In genomic region chr11:131910491-131911387, GRCh38 we compare ENCODE assay signal across 9 cellular contexts.
DNase-seq lines count a peak whose midpoint lies in the region; ATAC-seq, FAIRE-seq and TF ChIP-seq lines count a peak whose summit lies in the region.
"Had no signal": no experiment of that assay in that cellular context is flagged by ENCODE, and none has a peak within 500 bp of the region (broad histone marks: within the 10 kb centered on the region; RNA-seq: fewer than 3 reads in every experiment).

No MANE protein-coding gene starts in this region.

- CTCF ChIA-PET in GM12878 (lab: Yijun Ruan, JAX), result interaction anchor here (0.7 to 10.4 kb wide), 3 partner anchors 24 to 291 kb away, joined by 3 to 133 read pairs (median 3); no protein-coding TSS in a partner anchor

- in situ Hi-C loops in GM12878 (cut with MboI), result no loop called here

- H4K20me1 ChIP-seq in GM12878 (ENCODE audit: control insufficient read depth, insufficient read depth), result no peaks in the 10 kb centered on the region

- peak overlapping the region; percentile 50; the same call in 1 of the 2 replicates for H3K4me2 ChIP-seq in GM12878 (ENCODE audit: control insufficient read depth, insufficient read depth)

- H3K9me3 ChIP-seq in GM12878 (replicated peaks; ENCODE audit: control insufficient read depth, insufficient read depth, low read length), result no peaks in the 10 kb centered on the region
- no peaks in the 10 kb centered on the region for H3K9me3 ChIP-seq in iPS-18c (ENCODE audit: control insufficient read depth, insufficient read depth, low read length)
- H3K9me3 ChIP-seq in tibial nerve, result no peaks in the 10 kb centered on the region

- RAD21 ChIA-PET in GM12878 (lab: Charles Lee; ENCODE audit: unreplicated experiment), result interaction anchor here (1.0 to 9.8 kb wide), 2 partner anchors 41 to 44 kb away, joined by 3 to 91 read pairs; no protein-coding TSS in a partner anchor

- no peak overlapping the region for H3K4me3 ChIP-seq in GM12878
- peak overlapping the region; percentile 89 for H3K4me3 ChIP-seq in iPS-18c (ENCODE audit: insufficient read depth, low read depth, low read length)
- peak overlapping the region; percentile 45 to 63 (median 52) for H3K4me3 ChIP-seq in tibial nerve

- FAIRE-seq in GM12878 (lab: Jason Lieb, UNC), result no peak

- intact Hi-C loops in GM12878 (cut with micrococcal nuclease; ENCODE audit: unreplicated experiment), result loop anchor here (1.0 kb wide), 1 partner anchor 43 kb away; no protein-coding TSS in a partner anchor

- no peak for TF ChIP-seq RAD21 in GM12878 (IDR thresholded peaks at IDR 0.05; ENCODE audit: insufficient read depth, low read depth, low read length)

- H3K4me1 ChIP-seq in GM12878 (ENCODE audit: control insufficient read depth, insufficient read depth, low read length), result no peaks in the 10 kb centered on the region
- H3K4me1 ChIP-seq in tibial nerve, result peaks cover 0 to 41% (median 0%) of the 10 kb centered on the region in 4 donors

- H3K36me3 ChIP-seq in GM12878 (ENCODE audit: control insufficient read depth in 2 of 2, insufficient read depth in 2 of 2, low read length in 1 of 2) (no peaks in the 10 kb centered on the region), tibial nerve (no peaks in the 10 kb centered on the region)

- 50% methylated on average over 55 of the region's 110 CpGs for WGBS in GM12878 (ENCODE audit: insufficient coverage, insufficient replicate concordance, low lambda C conversion rate, missing lambda C conversion rate)
- 1% methylated on average over 35 to 49 of the region's 110 CpGs for WGBS in tibial nerve, 2 donors

- no peak for TF ChIP-seq CTCF in GM12878 (IDR thresholded peaks at IDR 0.05 in 2 of 3, conservative IDR thresholded peaks at IDR 0.05 in 1 of 3; ENCODE audit: control insufficient read depth in 2 of 3, extremely low read depth in 1 of 3, insufficient read depth in 1 of 3, low read depth in 3 of 3, low read length in 3 of 3)
- no peak for TF ChIP-seq CTCF in tibial nerve (IDR thresholded peaks at IDR 0.05)

- H3K79me2 ChIP-seq in GM12878 (ENCODE audit: control insufficient read depth, insufficient read depth, low read length), result no peaks in the 10 kb centered on the region

- POLR2A ChIA-PET in GM12878 (lab: Charles Lee), result no interaction called here

- TF ChIP-seq EP300 in GM12878 (IDR thresholded peaks at IDR 0.05; ENCODE audit: borderline replicate concordance in 1 of 2, control insufficient read depth in 1 of 2, low read depth in 2 of 2, low read length in 2 of 2), result no peak
- TF ChIP-seq EP300 in tibial nerve (IDR thresholded peaks at IDR 0.05), result no peak

- no peak for ATAC-seq in GM12878
- no peak for ATAC-seq in GM19023 (IDR thresholded peaks at IDR 0.05; ENCODE audit: unreplicated experiment)

- H3K27ac ChIP-seq in GM12878 (ENCODE audit: control insufficient read depth, insufficient read depth) (no peak overlapping the region), tibial nerve (peak overlapping the region; percentile 51 to 87 (median 74))

- TF ChIP-seq POLR2A in GM12878 (IDR thresholded peaks at IDR 0.05; ENCODE audit: low read depth, low read length) (no peak), tibial nerve (IDR thresholded peaks at IDR 0.05) (no peak)

- H2AFZ ChIP-seq in GM12878 (ENCODE audit: control insufficient read depth, low read depth, low read length), result no peak overlapping the region

- SMC1A ChIA-PET in GM12878 (lab: Charles Lee; ENCODE audit: uncharacterized antibody, unreplicated experiment), result interaction anchor here (1.9 to 4.8 kb wide), 2 partner anchors 18 to 41 kb away, joined by 7 to 53 read pairs; no protein-coding TSS in a partner anchor

- BruUV-seq in GM12878 (replicated peaks; lab: Mats Ljungman, UMichigan), result no TSS peak

- no peak overlapping the region for H3K9ac ChIP-seq in GM12878 (ENCODE audit: control insufficient read depth, insufficient read depth, low read length)

- H3K27me3 ChIP-seq in GM12878 (replicated peaks in 1 of 2; ENCODE audit: control insufficient read depth in 2 of 2, insufficient read depth in 2 of 2, low read length in 1 of 2) (peaks cover 2 to 11% of the 10 kb centered on the region in 2 experiments), tibial nerve (peaks cover 0 to 30% of the 10 kb centered on the region in 2 donors)

- peak; percentile 46 for DNase-seq in NCI-H146 (lab: John Stamatoyannopoulos, UW)
- no peak for DNase-seq in NCI-H146 treated with DMSO at 0.1 percent for 48 hours (lab: John Stamatoyannopoulos, UW; ENCODE audit: unreplicated experiment)
- no peak for DNase-seq in GM12878 (ENCODE audit: low read depth, low spot score)
- no peak for DNase-seq in tibial nerve (ENCODE audit: low spot score in 2 of 2)
- DNase-seq in HUDEP-2 (lab: John Stamatoyannopoulos, UW; ENCODE audit: unreplicated experiment in 76 of 76), result no peak
- DNase-seq in CD1c-positive myeloid dendritic cell (ENCODE audit: extremely low spot score), result no peak
- DNase-seq: activated naive CD4-positive, alpha-beta T cell treated with anti-CD3 and anti-CD28 coated beads for 36 hours had no signal

TF ChIP-seq in GM12878, 131 proteins besides CTCF, POLR2A, EP300 and RAD21:
- TF ChIP-seq CEBPZ (IDR thresholded peaks at IDR 0.05; ENCODE audit: low read depth, low read length) (no peak), SUZ12 (IDR thresholded peaks at IDR 0.05; ENCODE audit: unreplicated experiment) (peak; percentile 30), ZNF622 (IDR thresholded peaks at IDR 0.05) (no peak), ZNF207 (IDR thresholded peaks at IDR 0.05; ENCODE audit: borderline replicate concordance) (no peak), CHD1 (IDR thresholded peaks at IDR 0.05; ENCODE audit: low read depth, low read length) (no peak), NFYA (IDR thresholded peaks at IDR 0.05; ENCODE audit: borderline replicate concordance, low read depth, low read length) (no peak)
